In genomic region chr5:14664270-14665109, GRCh38 we compare ENCODE assay signal across 8 cellular contexts. TPM values are rescaled to one million over a fixed set of nuclear protein-coding genes. Genes with fewer than 3 reads are reported as not detected.
DNase-seq lines count a peak whose midpoint lies in the region; ATAC-seq, FAIRE-seq and TF ChIP-seq lines count a peak whose summit lies in the region.

Gene OTULIN (plus strand): TSS chr5:14664718. CDS start chr5:14664826, 108 bp downstream.

- TF ChIP-seq CTCF in HFF-Myc (IDR thresholded peaks at IDR 0.05; ENCODE audit: low read depth, low read length, missing control alignments): no peak
- no peak for TF ChIP-seq CTCF in pancreas (IDR thresholded peaks at IDR 0.05)
- TF ChIP-seq CTCF in thyroid gland (IDR thresholded peaks at IDR 0.05): peak in 1 of 6 experiments; percentile 9

- no peaks in the 10 kb centered on the region for H3K9me3 Mint-ChIP-seq in activated naive CD8-positive, alpha-beta T cell (ENCODE audit: low read depth)

- H3K4me3 ChIP-seq in GM08714 (ENCODE audit: low read length) (peak within 1 kb of the TSS; percentile 91), HFF-Myc (replicated peaks; ENCODE audit: low read depth, low read length) (peak within 1 kb of the TSS; percentile 60), pancreas (peak within 1 kb of the TSS; percentile 75 to 86 (median 78)), thyroid gland (replicated peaks in 1 of 3) (peak within 1 kb of the TSS; percentile 41 to 47 (median 44))

- intact Hi-C loops in head of caudate nucleus (cut with DNase I) (loop anchor here (10.0 kb wide), 1 partner anchor 520 kb away; the partner anchor contains the start of gene TRIO), pancreas (cut with DNase I) (no loop called here), thyroid gland (cut with DNase I) (no loop called here)

- peak; percentile 57 to 97 for TF ChIP-seq POLR2A in thyroid gland (IDR thresholded peaks at IDR 0.05)

- WGBS in pancreas, 2 donors: 0% methylated on average over 95 to 116 of the region's 116 CpGs
- WGBS in thyroid gland, 2 donors: 0 to 1% methylated on average over 26 of the region's 116 CpGs

- peak; percentile 92 to 97 (median 96) for ATAC-seq in pancreas

- peaks cover 70% of the 10 kb centered on the region for H3K4me1 Mint-ChIP-seq in activated naive CD8-positive, alpha-beta T cell (ENCODE audit: low read depth)

- H3K36me3 ChIP-seq in pancreas: no peaks in the 10 kb centered on the region
- no peaks in the 10 kb centered on the region for H3K36me3 ChIP-seq in thyroid gland

- peaks cover 6% of the 10 kb centered on the region for H3K36me3 Mint-ChIP-seq in activated naive CD8-positive, alpha-beta T cell

- DNase-seq in HFF-Myc (ENCODE audit: extremely low read depth, low read depth): peak; percentile 47
- peak; percentile 91 for DNase-seq in MV-4-11 (lab: John Stamatoyannopoulos, UW)
- peak; percentile 91 for DNase-seq in SKM-1 treated with dmso at 0.1 percent for 144 hours (lab: John Stamatoyannopoulos, UW; ENCODE audit: unreplicated experiment)
- peak; percentile 72 to 96 (median 91) for DNase-seq in head of caudate nucleus
- DNase-seq in pancreas: peak; percentile 87 to 96 (median 91)
- DNase-seq in thyroid gland: peak; percentile 89 to 90

- peaks cover 6 to 22% (median 14%) of the 10 kb centered on the region in 3 donors for H3K4me1 ChIP-seq in pancreas
- H3K4me1 ChIP-seq in thyroid gland: peaks cover 18 to 22% of the 10 kb centered on the region in 2 donors

- H3K27ac Mint-ChIP-seq in activated naive CD8-positive, alpha-beta T cell: peak within 1 kb of the TSS; percentile 97

- peak within 1 kb of the TSS; percentile 97 for H3K4me3 Mint-ChIP-seq in activated naive CD8-positive, alpha-beta T cell

- no peaks in the 10 kb centered on the region for H3K9me3 ChIP-seq in pancreas
- no peaks in the 10 kb centered on the region for H3K9me3 ChIP-seq in thyroid gland

- FAIRE-seq in pancreas (lab: Jason Lieb, UNC): no peak

- H3K27ac ChIP-seq in pancreas: peak within 1 kb of the TSS; percentile 85 to 92 (median 90)
- H3K27ac ChIP-seq in thyroid gland: peak within 1 kb of the TSS; percentile 75 to 84 (median 84)

- H3K27me3 ChIP-seq in pancreas (no peaks in the 10 kb centered on the region), thyroid gland (no peaks in the 10 kb centered on the region)

- H3K27me3 Mint-ChIP-seq in activated naive CD8-positive, alpha-beta T cell: no peaks in the 10 kb centered on the region

RNA-seq across cellular contexts. Expression of gene OTULIN, which starts in this region (rescaled TPM):
- 10 to 100 TPM in 5 of 6 donors, 1 to 10 TPM in 1; 9.1 to 21.6 (median 12.9) TPM for total RNA-seq in pancreas
- polyA plus RNA-seq in pancreas: 1 to 10 TPM; 4.7 to 4.8 TPM
- total RNA-seq in thyroid gland: 10 to 100 TPM; 18.0 to 42.7 (median 30.7) TPM

Comparison
In these comparisons a context has a peak if more than half of its experiments do, and no peak if none do; other contexts are left out.
1. Peak in every context shown above with its lines: DNase-seq, ATAC-seq, H3K4me3 ChIP-seq and H3K27ac ChIP-seq.